Comparison of ENCODE assay signal across 28 cellular contexts in the genomic region with DNA sequence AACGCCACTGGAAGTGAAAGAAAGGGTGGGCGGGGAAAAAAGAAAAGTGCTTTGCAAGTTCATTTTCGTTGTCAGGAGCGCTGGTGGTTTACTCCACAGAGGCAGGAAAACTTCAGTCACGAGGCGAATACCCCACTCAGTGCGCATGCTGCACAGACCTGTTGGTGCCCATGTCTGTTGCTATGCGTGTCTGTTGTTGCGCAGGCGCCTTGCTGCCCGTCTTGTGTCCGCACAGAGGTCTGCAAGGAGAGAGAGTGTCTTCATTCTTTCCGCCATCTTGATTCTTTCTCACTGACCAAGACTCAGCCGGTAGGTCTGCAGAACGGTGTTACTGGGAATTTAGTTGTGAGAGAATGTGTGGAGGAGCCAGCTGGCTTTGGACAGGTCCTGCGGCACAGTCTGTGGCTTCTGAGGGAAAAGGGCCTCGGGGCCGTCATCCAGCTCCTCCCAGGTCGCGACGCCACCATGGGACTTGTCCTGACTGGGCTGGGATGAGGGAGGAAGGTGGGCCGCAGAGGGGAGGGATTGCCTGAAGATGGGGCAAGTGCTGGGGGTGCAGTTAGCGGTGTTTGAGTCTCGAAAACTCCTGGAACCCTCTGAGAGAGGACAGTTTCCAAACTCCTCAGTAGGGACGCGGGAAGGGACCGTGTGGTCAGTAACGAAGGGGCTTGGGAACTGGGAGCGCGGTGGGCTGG. TPM values are rescaled to one million over a fixed set of nuclear protein-coding genes. Genes with fewer than 3 reads are reported as not detected.
"Had no signal": no experiment of that assay in that cellular context is flagged by ENCODE, and none has a peak within 500 bp of the region (broad histone marks: within the 10 kb centered on the region; RNA-seq: fewer than 3 reads in every experiment).

A gene with protein sequence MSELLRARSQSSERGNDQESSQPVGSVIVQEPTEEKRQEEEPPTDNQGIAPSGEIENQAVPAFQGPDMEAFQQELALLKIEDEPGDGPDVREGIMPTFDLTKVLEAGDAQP (plus strand): TSS at position 224 of the 695 bp plus-strand sequence. CDS start 1,003 bp downstream, outside the sequence.

- DNase-seq: hypothalamus; immature natural killer cell; kidney; left colon; left lung; lower lobe of right lung; mammary epithelial cell; mesenchymal stem cell; naive thymus-derived CD8-positive, alpha-beta T cell; nucleus accumbens; pancreas; psoas muscle; right lobe of liver; stimulated activated CD4-positive, alpha-beta T cell treated with anti-CD3 and anti-CD28 coated beads, Interleukin-4, amount 100 ng/mL, for 24 hours; stimulated activated naive CD4-positive, alpha-beta T cell had no signal

- H3K4me1 ChIP-seq: left lung, lower lobe of right lung, pancreas, psoas muscle, right lobe of liver, suprapubic skin, tibial nerve, vagina had no signal

- H3K4me2 ChIP-seq: smooth muscle cell had no signal

- H3K27ac ChIP-seq: left lung, lower lobe of right lung, pancreas, psoas muscle, right lobe of liver, suprapubic skin, tibial nerve, vagina had no signal

- H3K27me3 ChIP-seq: left lung, right lobe of liver, suprapubic skin, tibial nerve, vagina had no signal

- FAIRE-seq: islet of Langerhans had no signal

- ATAC-seq: left colon; left lung; lower lobe of right lung; naive thymus-derived CD8-positive, alpha-beta T cell; pancreas; psoas muscle; right lobe of liver; stimulated activated effector memory CD8-positive, alpha-beta T cell treated with anti-CD3 and anti-CD28 coated beads, Interleukin-12 subunit alpha, Interleukin-12 subunit beta, amount 100 ng/mL, for 72 hours had no signal

- H3K9me3 ChIP-seq: left lung, lower lobe of right lung, pancreas, right lobe of liver, suprapubic skin, tibial nerve, vagina had no signal

- H3K36me3 ChIP-seq: left lung, lower lobe of right lung, pancreas, right lobe of liver, suprapubic skin, tibial nerve, vagina had no signal

- H3K4me3 ChIP-seq: left lung, lower lobe of right lung, pancreas, psoas muscle, right lobe of liver, smooth muscle cell, suprapubic skin, tibial nerve, vagina had no signal

RNA-seq across cellular contexts. Expression of the gene that starts here (rescaled TPM):
- total RNA-seq: kidney; left colon; left lung; liver; lower lobe of right lung; mammary epithelial cell; mucosa of gallbladder; naive thymus-derived CD8-positive, alpha-beta T cell; neural crest cell; osteoblast; pancreas; psoas muscle; right lobe of liver; skeletal muscle tissue; smooth muscle cell; subcutaneous adipose tissue; suprapubic skin; tibial nerve; ureter; vagina had no signal
- polyA plus RNA-seq: immature natural killer cell; liver; mammary epithelial cell; naive thymus-derived CD8-positive, alpha-beta T cell; psoas muscle; smooth muscle cell had no signal
